In genomic region chr17:63441654-63442053, GRCh38 we compare ENCODE assay signal across 22 cellular contexts.
"Had no signal": no experiment of that assay in that cellular context is flagged by ENCODE, and none has a peak within 500 bp of the region (broad histone marks: within the 10 kb centered on the region; RNA-seq: fewer than 3 reads in every experiment).

No MANE protein-coding gene starts in this region.

- H3K36me3 Mint-ChIP-seq: activated naive CD8-positive, alpha-beta T cell treated with anti-CD3 and anti-CD28 coated beads, Interleukin-2, amount 10 ng/mL, durations not matched to agents 7 days and 5 days; stimulated activated memory B cell treated with anti-CD40 and anti-IgM and Interleukin-4, amounts not matched to agents 10 μg/mL and 1 μg/mL and 100 μg/mL, for 72 hours; WTC11 had no signal

- H3K27me3 ChIP-seq: breast epithelium, colonic mucosa, esophagus squamous epithelium, right lobe of liver had no signal

- ATAC-seq: gastrocnemius medialis; right lobe of liver; stimulated activated memory B cell treated with anti-CD40 and anti-IgM and Interleukin-4, amounts not matched to agents 10 μg/mL and 1 μg/mL and 100 μg/mL, for 72 hours had no signal

- H3K27ac ChIP-seq: colonic mucosa, right lobe of liver, SK-N-MC had no signal

- H3K27me3 Mint-ChIP-seq: stimulated activated memory B cell treated with anti-CD40 and anti-IgM and Interleukin-4, amounts not matched to agents 10 μg/mL and 1 μg/mL and 100 μg/mL, for 72 hours had no signal

- H3K4me3 ChIP-seq: breast epithelium, colonic mucosa, esophagus squamous epithelium, gastrocnemius medialis, lung, right lobe of liver, SK-N-MC, skin epidermis had no signal

- H3K4me1 ChIP-seq: colonic mucosa, right lobe of liver had no signal

- H3K9me3 ChIP-seq: breast epithelium, colonic mucosa, esophagus squamous epithelium, gastrocnemius medialis, right lobe of liver had no signal

- H3K9me3 Mint-ChIP-seq: activated naive CD4-positive, alpha-beta T cell treated with anti-CD3 and anti-CD28 coated beads for 36 hours; activated naive CD8-positive, alpha-beta T cell treated with anti-CD3 and anti-CD28 coated beads, Interleukin-2, amount 10 ng/mL, durations not matched to agents 7 days and 5 days; activated T-cell treated with anti-CD3 and anti-CD28 coated beads, Interleukin-2, amount 50 U/mL, for 72 hours; nephron; stimulated activated memory B cell treated with anti-CD40 and anti-IgM and Interleukin-4, amounts not matched to agents 10 μg/mL and 1 μg/mL and 100 μg/mL, for 72 hours; WTC11 had no signal

- H3K36me3 ChIP-seq: breast epithelium, colonic mucosa, gastrocnemius medialis, right lobe of liver had no signal

- FAIRE-seq: islet of Langerhans had no signal

- DNase-seq: activated CD4-positive, alpha-beta T cell treated with anti-CD3 and anti-CD28 coated beads, Interleukin-2, amount 50 U/mL, for 48 hours; activated effector memory CD4-positive, alpha-beta T cell treated with Interleukin-2 at 50 U/mL for 16 hours; activated naive CD8-positive, alpha-beta T cell treated with anti-CD3 and anti-CD28 coated beads, Interleukin-2, amount 10 ng/mL, durations not matched to agents 7 days and 5 days; activated T-cell treated with anti-CD3 and anti-CD28 coated beads, Interleukin-2, amount 50 U/mL, for 72 hours; amniotic stem cell; colonic mucosa; esophagus squamous epithelium; gastrocnemius medialis; head of caudate nucleus; hypothalamus; right lobe of liver; stimulated activated CD4-positive, alpha-beta T cell treated with anti-CD3 and anti-CD28 coated beads, Interleukin-1b, Interleukin-23, amount 100 ng/mL, for 48 hours; trophoblast cell had no signal

- H3K27ac Mint-ChIP-seq: activated naive CD4-positive, alpha-beta T cell treated with anti-CD3 and anti-CD28 coated beads for 36 hours had no signal

- H3K4me3 Mint-ChIP-seq: activated naive CD4-positive, alpha-beta T cell treated with anti-CD3 and anti-CD28 coated beads for 36 hours; activated naive CD8-positive, alpha-beta T cell treated with anti-CD3 and anti-CD28 coated beads, Interleukin-2, amount 10 ng/mL, durations not matched to agents 7 days and 5 days; nephron; stimulated activated memory B cell treated with anti-CD40 and anti-IgM and Interleukin-4, amounts not matched to agents 10 μg/mL and 1 μg/mL and 100 μg/mL, for 72 hours; WTC11 had no signal
